Comparison of ENCODE assay signal across 8 cellular contexts in the genomic region with DNA sequence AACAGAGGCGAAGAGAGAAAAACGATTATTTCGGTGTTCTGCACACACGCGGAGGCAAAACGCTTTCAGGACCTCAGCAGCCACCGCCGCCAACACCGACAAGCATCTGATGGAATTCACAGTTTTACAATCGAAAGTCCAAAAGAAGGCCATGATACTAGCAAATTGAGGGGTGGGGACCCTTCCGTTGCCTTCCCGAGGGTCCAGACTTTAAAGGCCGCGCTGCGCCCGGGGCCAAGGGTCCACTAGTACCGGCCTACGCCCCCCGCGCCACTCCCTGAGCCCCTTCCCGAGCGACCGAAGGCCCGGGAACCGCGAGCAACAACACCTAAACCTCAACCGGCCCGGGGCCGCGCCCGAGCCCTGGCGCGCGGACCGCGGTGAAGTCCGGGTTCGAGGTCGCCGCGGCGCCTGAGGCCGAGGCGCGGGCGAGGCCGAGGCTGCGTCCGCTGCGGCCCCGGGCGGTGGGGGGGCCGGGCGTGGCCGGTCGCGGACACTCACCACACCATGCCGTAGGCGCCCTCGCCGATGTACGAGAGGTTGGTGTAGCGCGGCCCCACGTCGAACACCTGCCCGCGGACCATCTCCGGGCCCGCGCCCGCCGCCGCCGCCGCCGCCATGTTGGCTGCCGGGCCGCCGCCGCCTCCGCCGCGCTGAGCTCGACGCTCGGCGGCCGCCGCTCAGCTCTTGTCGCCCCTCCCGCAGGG. TPM values are rescaled to one million over a fixed set of nuclear protein-coding genes. Genes with fewer than 3 reads are reported as not detected.
A peak's percentile ranks its signal among the peaks of the same experiment; 100 is the strongest.
DNase-seq lines count a peak whose midpoint lies in the region; ATAC-seq and TF ChIP-seq lines count a peak whose summit lies in the region.

No MANE protein-coding gene starts in this region.

- H3K4me3 Mint-ChIP-seq in IgD-negative memory B cell: peak overlapping the region; percentile 96 to 100 (median 98)
- H3K4me3 Mint-ChIP-seq in activated T-cell treated with anti-CD3 and anti-CD28 coated beads, Interleukin-2, amount 50 U/mL, for 24 hours: peak overlapping the region; percentile 95

- peaks cover 3% of the 10 kb centered on the region for H3K36me3 Mint-ChIP-seq in IgD-negative memory B cell
- peaks cover 35% of the 10 kb centered on the region for H3K36me3 Mint-ChIP-seq in activated T-cell treated with anti-CD3 and anti-CD28 coated beads, Interleukin-2, amount 50 U/mL, for 24 hours (ENCODE audit: low read depth)

- peaks cover 50 to 52% of the 10 kb centered on the region in 2 experiments for H3K4me1 ChIP-seq in neutrophil (ENCODE audit: control insufficient read depth in 1 of 2, insufficient read depth in 1 of 2, low read depth in 1 of 2, low read length in 1 of 2)

- no peak for TF ChIP-seq CTCF in AG04450 (IDR thresholded peaks at IDR 0.05; ENCODE audit: low read depth, low read length)
- no peak for TF ChIP-seq CTCF in fibroblast of villous mesenchyme (IDR thresholded peaks at IDR 0.05; ENCODE audit: insufficient read depth, low read depth, low read length)
- no peak for TF ChIP-seq CTCF in neutrophil (IDR thresholded peaks at IDR 0.05)

- H3K27ac Mint-ChIP-seq in IgD-negative memory B cell: peak overlapping the region; percentile 94 to 98 (median 98)
- peak overlapping the region; percentile 99 for H3K27ac Mint-ChIP-seq in activated T-cell treated with anti-CD3 and anti-CD28 coated beads, Interleukin-2, amount 50 U/mL, for 24 hours

- peaks cover 2 to 4% (median 2%) of the 10 kb centered on the region in 3 donors for H3K9me3 Mint-ChIP-seq in IgD-negative memory B cell
- H3K9me3 Mint-ChIP-seq in activated T-cell treated with anti-CD3 and anti-CD28 coated beads, Interleukin-2, amount 50 U/mL, for 24 hours: peaks cover 3% of the 10 kb centered on the region

- H3K27ac ChIP-seq in AG04450 (ENCODE audit: low read depth, low read length): no peak overlapping the region
- peak overlapping the region; percentile 91 for H3K27ac ChIP-seq in neutrophil

- H3K4me3 ChIP-seq in AG04450 (ENCODE audit: low read depth, low read length) (peak overlapping the region; percentile 90), fibroblast of villous mesenchyme (ENCODE audit: low read depth, low read length) (peak overlapping the region; percentile 93), neutrophil (ENCODE audit: low read depth in 1 of 2, low read length in 1 of 2) (peak overlapping the region; percentile 81 to 92)

- ATAC-seq in GM19372 (IDR thresholded peaks at IDR 0.05; ENCODE audit: low read depth, unreplicated experiment): peak; percentile 41

- H3K27me3 Mint-ChIP-seq in IgD-negative memory B cell: no peaks in the 10 kb centered on the region
- no peaks in the 10 kb centered on the region for H3K27me3 Mint-ChIP-seq in activated T-cell treated with anti-CD3 and anti-CD28 coated beads, Interleukin-2, amount 50 U/mL, for 24 hours

- H3K9me3 ChIP-seq in AG04450 (ENCODE audit: control insufficient read depth, insufficient read depth, low read length): no peaks in the 10 kb centered on the region; the same call in 1 of the 2 replicates
- no peaks in the 10 kb centered on the region for H3K9me3 ChIP-seq in neutrophil

- H3K27me3 ChIP-seq in AG04450 (ENCODE audit: control insufficient read depth, insufficient read depth, low read length) (no peaks in the 10 kb centered on the region), neutrophil (no peaks in the 10 kb centered on the region)

- CTCF ChIA-PET in AG04450 (lab: Charles Lee): interaction anchor here (0.6 to 1.1 kb wide), 2 partner anchors 47 to 86 kb away, joined by 3 read pairs; partner anchors contain the start of gene PPM1F

- no peaks in the 10 kb centered on the region for H3K36me3 ChIP-seq in neutrophil

- POLR2A ChIA-PET in AG04450 (lab: Yijun Ruan, JAX): no interaction called here

- DNase-seq in AG04450 (ENCODE audit: low read depth, low spot score) (no peak), fibroblast of villous mesenchyme (ENCODE audit: low read depth) (peak; percentile 28), AG08395 (ENCODE audit: low spot score) (no peak), NCI-H1694 (lab: John Stamatoyannopoulos, UW) (no peak)
- DNase-seq in activated T-cell treated with anti-CD3 and anti-CD28 coated beads, Interleukin-2, amount 50 U/mL, for 24 hours: peak; percentile 57

- H3K4me1 Mint-ChIP-seq in IgD-negative memory B cell: peaks cover 27 to 41% (median 34%) of the 10 kb centered on the region in 3 donors
- H3K4me1 Mint-ChIP-seq in activated T-cell treated with anti-CD3 and anti-CD28 coated beads, Interleukin-2, amount 50 U/mL, for 24 hours (ENCODE audit: low read depth): peaks cover 51% of the 10 kb centered on the region

RNA-seq across cellular contexts. Expression of gene MAPK1, which starts 0.5 kb away (rescaled TPM):
- 152 and 154 TPM in 2 replicates for polyA plus RNA-seq in AG04450 (2011; rRNA removed)
- polyA minus RNA-seq in AG04450 (2011; rRNA and poly(A)+ RNA removed): 49.4 and 53.8 TPM in 2 replicates
- 41.2 TPM for polyA plus RNA-seq in IgD-negative memory B cell
- total RNA-seq in fibroblast of villous mesenchyme: 38.7 and 51.8 TPM in 2 replicates

Comparison
In these comparisons a context has a peak if more than half of its experiments do, and no peak if none do; other contexts are left out.
1. DNase-seq: peak in activated T-cell treated with anti-CD3 and anti-CD28 coated beads, Interleukin-2, amount 50 U/mL, for 24 hours (single experiment) and fibroblast of villous mesenchyme (single experiment); none in AG04450 (single experiment), AG08395 (single experiment) and NCI-H1694 (single experiment).
2. Peak in every context shown above with its lines, with median percentiles within 50 percentile points of each other: H3K4me3 ChIP-seq.